In genomic region chr1:29849038-29849750, GRCh38 we compare ENCODE assay signal across 8 cellular contexts.
DNase-seq lines count a peak whose midpoint lies in the region; ATAC-seq and TF ChIP-seq lines count a peak whose summit lies in the region.

No MANE protein-coding gene starts in this region.

- no peaks in the 10 kb centered on the region for H3K27me3 ChIP-seq in WERI-Rb-1 (ENCODE audit: insufficient read depth, low read depth, severe bottlenecking)

- no peaks in the 10 kb centered on the region for H3K36me3 Mint-ChIP-seq in progenitor cell of endocrine pancreas (ENCODE audit: insufficient read depth)

- no peaks in the 10 kb centered on the region for H3K9me3 ChIP-seq in WERI-Rb-1 (ENCODE audit: severe bottlenecking)

- no peak overlapping the region for H3K27ac ChIP-seq in WERI-Rb-1

- H3K4me1 Mint-ChIP-seq in progenitor cell of endocrine pancreas (ENCODE audit: low read depth) = peaks cover 9% of the 10 kb centered on the region

- DNase-seq in NK-92 treated with Interleukin-12 subunit alpha and Interleukin-12 subunit beta, amount 100 ng/mL, for 24 hours (lab: John Stamatoyannopoulos, UW) = peak; percentile 22
- DNase-seq in NK-92 (lab: John Stamatoyannopoulos, UW; ENCODE audit: unreplicated experiment) (no peak), LoVo (ENCODE audit: low spot score) (peak; percentile 43), WERI-Rb-1 (peak; percentile 81), epithelial cell of proximal tubule (ENCODE audit: low read depth) (no peak), progenitor cell of endocrine pancreas (ENCODE audit: low spot score, unreplicated experiment) (no peak)

- no peaks in the 10 kb centered on the region for H3K36me3 ChIP-seq in WERI-Rb-1

- TF ChIP-seq CTCF in WERI-Rb-1 (IDR thresholded peaks at IDR 0.05; ENCODE audit: low read depth, low read length) (peak; percentile 58), epithelial cell of proximal tubule (conservative IDR thresholded peaks at IDR 0.05; ENCODE audit: low read depth, low read length) (peak; percentile 69), progenitor cell of endocrine pancreas (IDR thresholded peaks at IDR 0.05; ENCODE audit: unreplicated experiment) (peak; percentile 55)

- H3K27ac Mint-ChIP-seq in progenitor cell of endocrine pancreas = no peak overlapping the region

- no peaks in the 10 kb centered on the region for H3K9me3 Mint-ChIP-seq in progenitor cell of endocrine pancreas (ENCODE audit: low read depth)

- no peak overlapping the region for H3K4me3 Mint-ChIP-seq in progenitor cell of endocrine pancreas (ENCODE audit: low read depth)

- ATAC-seq in HG03159 (IDR thresholded peaks at IDR 0.05; ENCODE audit: unreplicated experiment) (no peak), HG03565 (IDR thresholded peaks at IDR 0.05; ENCODE audit: unreplicated experiment) (no peak)

- peaks cover 47% of the 10 kb centered on the region for H3K27me3 Mint-ChIP-seq in progenitor cell of endocrine pancreas

- H3K4me3 ChIP-seq in WERI-Rb-1 (ENCODE audit: low read depth, low read length) (no peak overlapping the region), epithelial cell of proximal tubule (ENCODE audit: low read depth, low read length) (no peak overlapping the region)

Comparison
In these comparisons a context has a peak if more than half of its experiments do, and no peak if none do; other contexts are left out.
1. DNase-seq: peak in NK-92 treated with Interleukin-12 subunit alpha and Interleukin-12 subunit beta, amount 100 ng/mL, for 24 hours (single experiment), LoVo (single experiment) and WERI-Rb-1 (single experiment); none in NK-92 (single experiment), epithelial cell of proximal tubule (single experiment) and progenitor cell of endocrine pancreas (single experiment).
2. Peak in every context shown above with its lines, with median percentiles within 50 percentile points of each other: CTCF ChIP-seq.